ENCODE assay signal across 8 cellular contexts in the genomic region with DNA sequence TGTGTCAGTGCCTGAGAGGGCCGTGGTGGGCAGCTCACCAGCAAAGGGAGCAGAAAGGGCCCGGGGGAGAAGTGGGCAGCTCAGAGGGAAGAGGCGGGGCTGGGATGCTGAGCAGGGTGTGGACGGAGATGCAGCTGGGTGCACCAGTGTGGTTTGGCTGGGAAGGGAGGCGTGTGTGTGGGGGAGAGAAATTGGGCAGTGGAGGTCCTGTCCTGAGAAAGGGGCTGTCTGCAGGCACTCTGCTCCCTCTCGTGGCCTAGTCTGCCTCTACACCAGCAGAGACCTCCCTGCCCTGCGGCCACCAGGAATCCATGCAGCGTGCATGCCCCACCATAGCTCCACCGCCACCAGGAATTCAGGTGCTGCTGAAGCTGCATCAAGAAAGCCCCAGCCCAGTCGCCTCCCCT. TPM values are rescaled to one million over a fixed set of nuclear protein-coding genes. Genes with fewer than 3 reads are reported as not detected.
A peak's percentile ranks its signal among the peaks of the same experiment; 100 is the strongest.
DNase-seq lines count a peak whose midpoint lies in the region; ATAC-seq, FAIRE-seq and TF ChIP-seq lines count a peak whose summit lies in the region.

No MANE protein-coding gene starts in this region.

- ATAC-seq in activated naive CD8-positive, alpha-beta T cell treated with anti-CD3 and anti-CD28 coated beads, Interleukin-2, amount 50 U/mL, for 24 hours: no peak
- peak; percentile 84 for ATAC-seq in stimulated activated memory B cell treated with anti-CD40 and anti-IgM and Interleukin-4, amounts not matched to agents 10 μg/mL and 1 μg/mL and 100 μg/mL, for 72 hours
- no peak for ATAC-seq in GM21717 (IDR thresholded peaks at IDR 0.05; ENCODE audit: unreplicated experiment)

- peaks cover 12% of the 10 kb centered on the region for H3K4me1 Mint-ChIP-seq in activated naive CD8-positive, alpha-beta T cell treated with anti-CD3 and anti-CD28 coated beads for 36 hours
- peaks cover 19% of the 10 kb centered on the region for H3K4me1 Mint-ChIP-seq in activated naive CD8-positive, alpha-beta T cell treated with anti-CD3 and anti-CD28 coated beads, Interleukin-2, amount 50 U/mL, for 24 hours
- H3K4me1 Mint-ChIP-seq in stimulated activated memory B cell treated with anti-CD40 and anti-IgM and Interleukin-4, amounts not matched to agents 10 μg/mL and 1 μg/mL and 100 μg/mL, for 72 hours: peaks cover 45% of the 10 kb centered on the region
- H3K4me1 Mint-ChIP-seq in activated T-helper 2 cell treated with anti-CD3 and anti-CD28 coated beads, Interferon-gamma antibody, Interleukin-2, Interleukin-4, amounts not matched to agents 10 μg/mL and 5 μg/mL and 100 μg/mL, durations not matched to agents 14 hours and 24 hours and 36 hours (ENCODE audit: low read depth): peaks cover 2% of the 10 kb centered on the region

- peaks cover under 1% of the 10 kb centered on the region for H3K27me3 Mint-ChIP-seq in activated naive CD8-positive, alpha-beta T cell treated with anti-CD3 and anti-CD28 coated beads for 36 hours
- no peaks in the 10 kb centered on the region for H3K27me3 Mint-ChIP-seq in activated naive CD8-positive, alpha-beta T cell treated with anti-CD3 and anti-CD28 coated beads, Interleukin-2, amount 50 U/mL, for 24 hours
- H3K27me3 Mint-ChIP-seq in stimulated activated memory B cell treated with anti-CD40 and anti-IgM and Interleukin-4, amounts not matched to agents 10 μg/mL and 1 μg/mL and 100 μg/mL, for 72 hours: peaks cover 16% of the 10 kb centered on the region
- H3K27me3 Mint-ChIP-seq in activated T-helper 2 cell treated with anti-CD3 and anti-CD28 coated beads, Interferon-gamma antibody, Interleukin-2, Interleukin-4, amounts not matched to agents 10 μg/mL and 5 μg/mL and 100 μg/mL, durations not matched to agents 14 hours and 24 hours and 36 hours (ENCODE audit: low read depth): peaks cover 5% of the 10 kb centered on the region

- no peaks in the 10 kb centered on the region for H3K9me3 Mint-ChIP-seq in activated naive CD8-positive, alpha-beta T cell treated with anti-CD3 and anti-CD28 coated beads for 36 hours
- no peaks in the 10 kb centered on the region for H3K9me3 Mint-ChIP-seq in activated naive CD8-positive, alpha-beta T cell treated with anti-CD3 and anti-CD28 coated beads, Interleukin-2, amount 50 U/mL, for 24 hours
- H3K9me3 Mint-ChIP-seq in stimulated activated memory B cell treated with anti-CD40 and anti-IgM and Interleukin-4, amounts not matched to agents 10 μg/mL and 1 μg/mL and 100 μg/mL, for 72 hours: no peaks in the 10 kb centered on the region
- no peaks in the 10 kb centered on the region for H3K9me3 Mint-ChIP-seq in activated T-helper 2 cell treated with anti-CD3 and anti-CD28 coated beads, Interferon-gamma antibody, Interleukin-2, Interleukin-4, amounts not matched to agents 10 μg/mL and 5 μg/mL and 100 μg/mL, durations not matched to agents 14 hours and 24 hours and 36 hours

- intact Hi-C loops in activated T-helper 2 cell treated with anti-CD3 and anti-CD28 coated beads, Interferon-gamma antibody, Interleukin-2, Interleukin-4, amounts not matched to agents 10 μg/mL and 5 μg/mL and 100 μg/mL, durations not matched to agents 14 hours and 24 hours and 36 hours (cut with micrococcal nuclease): no loop called here

- DNase-seq in activated naive CD8-positive, alpha-beta T cell treated with anti-CD3 and anti-CD28 coated beads for 36 hours: no peak
- DNase-seq in activated naive CD8-positive, alpha-beta T cell treated with anti-CD3 and anti-CD28 coated beads, Interleukin-2, amount 50 U/mL, for 24 hours: no peak
- DNase-seq in M059J (ENCODE audit: low read depth): peak; percentile 7
- DNase-seq in bronchial epithelial cell (ENCODE audit: low read depth): no peak
- no peak for DNase-seq in SHP77 (lab: John Stamatoyannopoulos, UW)
- DNase-seq in activated T-helper 2 cell treated with anti-CD3 and anti-CD28 coated beads, Interferon-gamma antibody, Interleukin-2, Interleukin-4, amounts not matched to agents 10 μg/mL and 5 μg/mL and 100 μg/mL, durations not matched to agents 14 hours and 24 hours and 36 hours (ENCODE audit: low spot score): no peak

- H3K36me3 ChIP-seq in bronchial epithelial cell (ENCODE audit: control insufficient read depth, insufficient read depth, low read length): no peaks in the 10 kb centered on the region

- H3K27me3 ChIP-seq in bronchial epithelial cell (ENCODE audit: control insufficient read depth, insufficient read depth, low read length): peaks cover 1% of the 10 kb centered on the region

- H3K36me3 Mint-ChIP-seq in activated naive CD8-positive, alpha-beta T cell treated with anti-CD3 and anti-CD28 coated beads for 36 hours: peaks cover 12% of the 10 kb centered on the region
- H3K36me3 Mint-ChIP-seq in activated naive CD8-positive, alpha-beta T cell treated with anti-CD3 and anti-CD28 coated beads, Interleukin-2, amount 50 U/mL, for 24 hours (ENCODE audit: low read depth): no peaks in the 10 kb centered on the region
- H3K36me3 Mint-ChIP-seq in stimulated activated memory B cell treated with anti-CD40 and anti-IgM and Interleukin-4, amounts not matched to agents 10 μg/mL and 1 μg/mL and 100 μg/mL, for 72 hours: no peaks in the 10 kb centered on the region
- no peaks in the 10 kb centered on the region for H3K36me3 Mint-ChIP-seq in activated T-helper 2 cell treated with anti-CD3 and anti-CD28 coated beads, Interferon-gamma antibody, Interleukin-2, Interleukin-4, amounts not matched to agents 10 μg/mL and 5 μg/mL and 100 μg/mL, durations not matched to agents 14 hours and 24 hours and 36 hours (ENCODE audit: low read depth)

- H3K27ac Mint-ChIP-seq in activated naive CD8-positive, alpha-beta T cell treated with anti-CD3 and anti-CD28 coated beads for 36 hours: peak overlapping the region; percentile 17
- H3K27ac Mint-ChIP-seq in activated naive CD8-positive, alpha-beta T cell treated with anti-CD3 and anti-CD28 coated beads, Interleukin-2, amount 50 U/mL, for 24 hours: no peak overlapping the region
- H3K27ac Mint-ChIP-seq in stimulated activated memory B cell treated with anti-CD40 and anti-IgM and Interleukin-4, amounts not matched to agents 10 μg/mL and 1 μg/mL and 100 μg/mL, for 72 hours: peak overlapping the region; percentile 72
- no peak overlapping the region for H3K27ac Mint-ChIP-seq in activated T-helper 2 cell treated with anti-CD3 and anti-CD28 coated beads, Interferon-gamma antibody, Interleukin-2, Interleukin-4, amounts not matched to agents 10 μg/mL and 5 μg/mL and 100 μg/mL, durations not matched to agents 14 hours and 24 hours and 36 hours

- H3K4me3 Mint-ChIP-seq in activated naive CD8-positive, alpha-beta T cell treated with anti-CD3 and anti-CD28 coated beads for 36 hours: no peak overlapping the region
- H3K4me3 Mint-ChIP-seq in activated naive CD8-positive, alpha-beta T cell treated with anti-CD3 and anti-CD28 coated beads, Interleukin-2, amount 50 U/mL, for 24 hours: no peak overlapping the region
- peak overlapping the region; percentile 19 for H3K4me3 Mint-ChIP-seq in stimulated activated memory B cell treated with anti-CD40 and anti-IgM and Interleukin-4, amounts not matched to agents 10 μg/mL and 1 μg/mL and 100 μg/mL, for 72 hours
- no peak overlapping the region for H3K4me3 Mint-ChIP-seq in activated T-helper 2 cell treated with anti-CD3 and anti-CD28 coated beads, Interferon-gamma antibody, Interleukin-2, Interleukin-4, amounts not matched to agents 10 μg/mL and 5 μg/mL and 100 μg/mL, durations not matched to agents 14 hours and 24 hours and 36 hours (ENCODE audit: low read depth)

- TF ChIP-seq CTCF in bronchial epithelial cell (IDR thresholded peaks at IDR 0.05; ENCODE audit: insufficient read depth, low read length, severe bottlenecking): peak; percentile 26

- no peak for FAIRE-seq in bronchial epithelial cell (lab: Jason Lieb, UNC)

- no peak overlapping the region for H3K4me3 ChIP-seq in bronchial epithelial cell (ENCODE audit: low read depth, low read length)

RNA-seq across cellular contexts. Expression of a gene that starts 6.4 kb away (rescaled TPM):
- total RNA-seq in activated naive CD8-positive, alpha-beta T cell treated with anti-CD3 and anti-CD28 coated beads for 36 hours: 10 to 100 TPM; 16.7 to 16.8 TPM
- total RNA-seq in M059J (2014; rRNA removed; shearing (Covaris generic)): 1.9 and 5.4 TPM in 2 replicates
- total RNA-seq in bronchial epithelial cell: 0.51 and 0.53 TPM in 2 replicates
- total RNA-seq in activated T-helper 2 cell treated with anti-CD3 and anti-CD28 coated beads, Interferon-gamma antibody, Interleukin-2, Interleukin-4, amounts not matched to agents 10 μg/mL and 5 μg/mL and 100 μg/mL, durations not matched to agents 14 hours and 24 hours and 36 hours: 8.2 and 9.6 TPM in 2 replicates

RNA-seq across cellular contexts. Expression of a gene that starts 41.7 kb away (rescaled TPM):
- total RNA-seq in activated naive CD8-positive, alpha-beta T cell treated with anti-CD3 and anti-CD28 coated beads for 36 hours: 10 to 100 TPM; 33.6 to 34.9 TPM
- 10.2 and 22.4 TPM in 2 replicates for total RNA-seq in M059J (2014; rRNA removed; shearing (Covaris generic))
- 4.5 and 5.4 TPM in 2 replicates for total RNA-seq in bronchial epithelial cell
- 38.2 and 42.6 TPM in 2 replicates for total RNA-seq in activated T-helper 2 cell treated with anti-CD3 and anti-CD28 coated beads, Interferon-gamma antibody, Interleukin-2, Interleukin-4, amounts not matched to agents 10 μg/mL and 5 μg/mL and 100 μg/mL, durations not matched to agents 14 hours and 24 hours and 36 hours

RNA-seq across cellular contexts. Expression of a gene that starts 46.1 kb away (rescaled TPM):
- total RNA-seq in activated naive CD8-positive, alpha-beta T cell treated with anti-CD3 and anti-CD28 coated beads for 36 hours: 10 to 100 TPM; 82.5 to 87.3 TPM
- total RNA-seq in M059J (2014; rRNA removed; shearing (Covaris generic)): not detected in 2 replicates
- total RNA-seq in bronchial epithelial cell: 1.5 TPM in 1 of 2 replicates, not detected in the other
- 156 and 185 TPM in 2 replicates for total RNA-seq in activated T-helper 2 cell treated with anti-CD3 and anti-CD28 coated beads, Interferon-gamma antibody, Interleukin-2, Interleukin-4, amounts not matched to agents 10 μg/mL and 5 μg/mL and 100 μg/mL, durations not matched to agents 14 hours and 24 hours and 36 hours

RNA-seq across cellular contexts. Expression of a gene that starts 58.1 kb away (rescaled TPM):
- under 1 TPM; 0.16 to 0.41 TPM for total RNA-seq in activated naive CD8-positive, alpha-beta T cell treated with anti-CD3 and anti-CD28 coated beads for 36 hours
- 93.9 and 114 TPM in 2 replicates for total RNA-seq in M059J (2014; rRNA removed; shearing (Covaris generic))
- total RNA-seq in bronchial epithelial cell: 13.2 and 22.3 TPM in 2 replicates
- 0.16 and 0.55 TPM in 2 replicates for total RNA-seq in activated T-helper 2 cell treated with anti-CD3 and anti-CD28 coated beads, Interferon-gamma antibody, Interleukin-2, Interleukin-4, amounts not matched to agents 10 μg/mL and 5 μg/mL and 100 μg/mL, durations not matched to agents 14 hours and 24 hours and 36 hours

Comparison
In these comparisons a context has a peak if more than half of its experiments do, and no peak if none do; other contexts are left out.
1. H3K27ac Mint-ChIP-seq: peak in activated naive CD8-positive, alpha-beta T cell treated with anti-CD3 and anti-CD28 coated beads for 36 hours (single experiment) and stimulated activated memory B cell treated with anti-CD40 and anti-IgM and Interleukin-4, amounts not matched to agents 10 μg/mL and 1 μg/mL and 100 μg/mL, for 72 hours (single experiment); none in activated naive CD8-positive, alpha-beta T cell treated with anti-CD3 and anti-CD28 coated beads, Interleukin-2, amount 50 U/mL, for 24 hours (single experiment) and activated T-helper 2 cell treated with anti-CD3 and anti-CD28 coated beads, Interferon-gamma antibody, Interleukin-2, Interleukin-4, amounts not matched to agents 10 μg/mL and 5 μg/mL and 100 μg/mL, durations not matched to agents 14 hours and 24 hours and 36 hours (single experiment).
2. RNA of a gene that starts 46.1 kb away (total RNA-seq): 156 to 185 TPM in activated T-helper 2 cell treated with anti-CD3 and anti-CD28 coated beads, Interferon-gamma antibody, Interleukin-2, Interleukin-4, amounts not matched to agents 10 μg/mL and 5 μg/mL and 100 μg/mL, durations not matched to agents 14 hours and 24 hours and 36 hours and 82.5 to 87.3 TPM in activated naive CD8-positive, alpha-beta T cell treated with anti-CD3 and anti-CD28 coated beads for 36 hours; not detected in M059J and 1.5 TPM in bronchial epithelial cell; every median in the first group is over 10 times any median in the second.